Comparison of ENCODE assay signal across 12 cellular contexts in genomic region chr5:120405923-120406322, GRCh38. TPM values are rescaled to one million over a fixed set of nuclear protein-coding genes. Genes with fewer than 3 reads are reported as not detected.
DNase-seq lines count a peak whose midpoint lies in the region; ATAC-seq and TF ChIP-seq lines count a peak whose summit lies in the region.
"Had no signal": no experiment of that assay in that cellular context is flagged by ENCODE, and none has a peak within 500 bp of the region (broad histone marks: within the 10 kb centered on the region; RNA-seq: fewer than 3 reads in every experiment).

No MANE protein-coding gene starts in this region.

- no peak for TF ChIP-seq CTCF in astrocyte of the spinal cord (IDR thresholded peaks at IDR 0.05; ENCODE audit: low read depth, low read length)

- ATAC-seq in HG03469 (IDR thresholded peaks at IDR 0.05; ENCODE audit: unreplicated experiment) (peak; percentile 51), GM19023 (IDR thresholded peaks at IDR 0.05; ENCODE audit: unreplicated experiment) (no peak)

- no peak overlapping the region for H3K4me3 ChIP-seq in astrocyte of the spinal cord (ENCODE audit: low read depth, low read length)
- H3K4me3 ChIP-seq: upper lobe of left lung had no signal

- in situ Hi-C loops in astrocyte of the spinal cord (cut with HindIII; ENCODE audit: low sequenced_read_pairs) = no loop called here

- DNase-seq in GM04504 (ENCODE audit: low read depth) = peak; percentile 21
- peak; percentile 80 for DNase-seq in astrocyte of the spinal cord (ENCODE audit: low read depth, low spot score)
- peak; percentile 26 to 86 for DNase-seq in lung microvascular endothelial cell (ENCODE audit: low read depth in 2 of 2)
- DNase-seq in NCI-H82 (lab: John Stamatoyannopoulos, UW) = no peak
- no peak for DNase-seq in iPS-NIHi11 (ENCODE audit: low spot score)
- DNase-seq in NCI-H187 (lab: John Stamatoyannopoulos, UW) = no peak
- DNase-seq: activated CD8-positive, alpha-beta memory T cell treated with anti-CD3 and anti-CD28 coated beads, Interleukin-2, amount 50 U/mL, for 4 hours; H9; hypothalamus; upper lobe of left lung had no signal

RNA-seq across cellular contexts. Expression of gene PRR16, which starts 58.2 kb away (rescaled TPM):
- under 0.01 TPM in 1 of 2 replicates, not detected in the other for total RNA-seq in lung microvascular endothelial cell

Comparison
In these comparisons a context has a peak if more than half of its experiments do, and no peak if none do; other contexts are left out.
1. DNase-seq: peak in GM04504 (single experiment), astrocyte of the spinal cord (single experiment) and lung microvascular endothelial cell (2 of 2); none in NCI-H82 (single experiment), iPS-NIHi11 (single experiment) and NCI-H187 (0 of 2).